In the genomic region with DNA sequence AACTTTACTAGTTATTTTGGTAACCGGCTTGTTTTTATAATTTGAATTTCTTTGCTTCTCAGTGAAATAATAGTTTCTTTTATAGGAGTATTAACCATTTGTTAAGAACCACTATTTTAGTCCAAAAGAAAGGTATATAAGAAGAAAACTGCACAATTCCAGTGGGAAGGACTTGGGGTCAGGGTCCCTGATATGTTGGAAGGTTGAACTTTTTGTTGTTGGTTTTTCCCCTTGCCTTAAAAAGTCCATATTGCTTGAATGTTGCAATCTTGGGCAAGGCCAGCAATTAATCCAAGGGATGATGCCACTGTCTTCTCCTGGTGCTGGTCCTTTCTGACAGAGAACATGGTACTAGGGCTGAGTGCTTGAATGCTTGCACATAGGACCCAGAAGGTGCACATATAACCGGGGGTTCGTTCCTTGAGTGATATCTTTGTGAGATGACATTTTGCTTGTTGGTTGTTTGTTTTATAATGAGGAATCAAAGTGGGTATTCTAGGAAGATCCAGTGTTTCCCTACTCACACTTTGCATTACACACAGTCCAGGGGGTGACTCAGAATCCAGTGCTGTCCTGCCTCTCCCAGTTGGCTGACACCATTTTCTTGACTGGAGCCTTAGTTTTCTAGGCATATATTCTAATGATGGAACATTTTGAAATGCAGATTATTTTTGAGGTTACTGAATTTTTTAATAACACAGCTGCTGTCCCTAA, we compare ENCODE assay signal across 19 cellular contexts. TPM values are rescaled to one million over a fixed set of nuclear protein-coding genes. Genes with fewer than 3 reads are reported as not detected.
DNase-seq lines count a peak whose midpoint lies in the region; ATAC-seq and TF ChIP-seq lines count a peak whose summit lies in the region.
"Had no signal": no experiment of that assay in that cellular context is flagged by ENCODE, and none has a peak within 500 bp of the region (broad histone marks: within the 10 kb centered on the region; RNA-seq: fewer than 3 reads in every experiment).

No MANE protein-coding gene starts in this region.

- intact Hi-C loops in left ventricle myocardium superior (cut with micrococcal nuclease): no loop called here
- intact Hi-C loops in left ventricle myocardium inferior (cut with micrococcal nuclease): no loop called here
- intact Hi-C loops in A673 (cut with micrococcal nuclease; ENCODE audit: unreplicated experiment): no loop called here
- intact Hi-C loops in sigmoid colon (cut with DNase I): no loop called here
- intact Hi-C loops in activated CD4-positive, alpha-beta memory T cell treated with anti-CD3 and anti-CD28 coated beads for 36 hours (cut with micrococcal nuclease): no loop called here

- TF ChIP-seq POLR2A in sigmoid colon (IDR thresholded peaks at IDR 0.05): no peak

- CTCF ChIA-PET in A673 (lab: Charles Lee): no interaction called here
- CTCF ChIA-PET in activated CD4-positive, alpha-beta memory T cell treated with anti-CD3 and anti-CD28 coated beads for 36 hours (lab: Charles Lee): interaction anchor here (1.0 kb wide), 1 partner anchor 293 kb away, joined by 4 read pairs; no protein-coding TSS in a partner anchor

- H3K4me1 ChIP-seq in left ventricle myocardium inferior (peaks cover 32% of the 10 kb centered on the region), subcutaneous abdominal adipose tissue (ENCODE audit: control insufficient read depth in 5 of 5, insufficient read depth in 5 of 5, low read length in 5 of 5) (peaks cover 0 to 28% (median 22%) of the 10 kb centered on the region in 5 donors), A673 (ENCODE audit: insufficient read depth, low read length, poor library complexity, severe bottlenecking) (no peaks in the 10 kb centered on the region), sigmoid colon (peaks cover 0 to 2% (median 2%) of the 10 kb centered on the region in 4 donors)

- WGBS in sigmoid colon, 2 donors: 94 to 95% methylated on average over 3 of the region's 3 CpGs

- no peak overlapping the region for H3K9ac ChIP-seq in subcutaneous abdominal adipose tissue (ENCODE audit: low read length in 5 of 5)
- H3K9ac ChIP-seq: parathyroid adenoma had no signal

- H3K4me1 Mint-ChIP-seq in activated CD4-positive, alpha-beta memory T cell treated with anti-CD3 and anti-CD28 coated beads for 36 hours (ENCODE audit: low read depth): no peaks in the 10 kb centered on the region

- TF ChIP-seq EP300 in sigmoid colon (IDR thresholded peaks at IDR 0.05): no peak

- H3K9me3 ChIP-seq in left ventricle myocardium inferior (replicated peaks) (no peaks in the 10 kb centered on the region), subcutaneous abdominal adipose tissue (ENCODE audit: control insufficient read depth in 5 of 5, low read length in 5 of 5) (no peaks in the 10 kb centered on the region), A673 (ENCODE audit: low read depth, low read length, poor library complexity, severe bottlenecking) (no peaks in the 10 kb centered on the region), sigmoid colon (no peaks in the 10 kb centered on the region)

- no peak overlapping the region for H3K4me3 Mint-ChIP-seq in activated CD4-positive, alpha-beta memory T cell treated with anti-CD3 and anti-CD28 coated beads for 36 hours
- H3K4me3 Mint-ChIP-seq: natural killer cell had no signal

- H3K27ac Mint-ChIP-seq in activated CD4-positive, alpha-beta memory T cell treated with anti-CD3 and anti-CD28 coated beads for 36 hours: no peak overlapping the region
- H3K27ac Mint-ChIP-seq: natural killer cell had no signal

- BruUV-seq in A673 (replicated peaks; lab: Mats Ljungman, UMichigan): no TSS peak

- no peak overlapping the region for H3K4me3 ChIP-seq in left ventricle myocardium inferior
- no peak overlapping the region for H3K4me3 ChIP-seq in subcutaneous abdominal adipose tissue (ENCODE audit: low read depth in 1 of 5, low read length in 5 of 5)
- no peak overlapping the region for H3K4me3 ChIP-seq in A673 (ENCODE audit: low read depth, low read length, poor library complexity, severe bottlenecking)
- H3K4me3 ChIP-seq in sigmoid colon: no peak overlapping the region
- H3K4me3 ChIP-seq: K562, lung had no signal

- H3K36me3 ChIP-seq in left ventricle myocardium inferior: peaks cover 20% of the 10 kb centered on the region
- H3K36me3 ChIP-seq in subcutaneous abdominal adipose tissue (ENCODE audit: control insufficient read depth in 5 of 5, insufficient read depth in 5 of 5, low read length in 5 of 5): peaks cover 11 to 16% (median 13%) of the 10 kb centered on the region in 5 donors
- H3K36me3 ChIP-seq in A673 (ENCODE audit: insufficient read depth, low read length, poor library complexity, severe bottlenecking): peaks cover 4% of the 10 kb centered on the region
- H3K36me3 ChIP-seq in sigmoid colon: peaks cover 9 to 15% (median 11%) of the 10 kb centered on the region in 4 donors

- H3K27ac ChIP-seq in left ventricle myocardium inferior (replicated peaks): no peak overlapping the region
- peak overlapping the region; percentile 17 for H3K27ac ChIP-seq in angular gyrus (ENCODE audit: low read depth, low read length)
- H3K27ac ChIP-seq in subcutaneous abdominal adipose tissue (ENCODE audit: low read depth, low read length): peak overlapping the region; percentile 15
- no peak overlapping the region for H3K27ac ChIP-seq in A673 (ENCODE audit: low read depth, low read length, poor library complexity, severe bottlenecking)
- no peak overlapping the region for H3K27ac ChIP-seq in sigmoid colon
- H3K27ac ChIP-seq: parathyroid adenoma had no signal

- H3K27me3 ChIP-seq in left ventricle myocardium inferior (ENCODE audit: low read depth) (no peaks in the 10 kb centered on the region), subcutaneous abdominal adipose tissue (ENCODE audit: control insufficient read depth in 5 of 5, insufficient read depth in 4 of 5, low read length in 5 of 5) (no peaks in the 10 kb centered on the region), A673 (replicated peaks; ENCODE audit: insufficient read depth, low read depth, low read length, poor library complexity) (no peaks in the 10 kb centered on the region), sigmoid colon (no peaks in the 10 kb centered on the region)

- DNase-seq in left ventricle myocardium superior: no peak
- no peak for DNase-seq in left ventricle myocardium inferior
- peak; percentile 38 for DNase-seq in iris pigment epithelial cell (ENCODE audit: low read depth)
- DNase-seq in A673 (ENCODE audit: low spot score): no peak
- no peak for DNase-seq in sigmoid colon
- DNase-seq in activated CD4-positive, alpha-beta memory T cell treated with anti-CD3 and anti-CD28 coated beads for 36 hours: no peak
- DNase-seq: activated CD4-positive, CD25-positive, alpha-beta regulatory T cell; amniotic stem cell; Calu3; HCEC 1CT; natural killer cell; NCI-H1105; NCI-H526 treated with DMSO at 0.1 percent for 48 hours; stimulated activated CD4-positive, alpha-beta T cell treated with anti-CD3 and anti-CD28 coated beads, Interleukin-2, amount 100 ng/mL, for 48 hours had no signal

- ATAC-seq in left ventricle myocardium superior: peak; percentile 32
- ATAC-seq: K562, natural killer cell had no signal

- H3K27me3 Mint-ChIP-seq in activated CD4-positive, alpha-beta memory T cell treated with anti-CD3 and anti-CD28 coated beads for 36 hours: no peaks in the 10 kb centered on the region

- H3K9me3 Mint-ChIP-seq in activated CD4-positive, alpha-beta memory T cell treated with anti-CD3 and anti-CD28 coated beads for 36 hours: no peaks in the 10 kb centered on the region
- H3K9me3 Mint-ChIP-seq: natural killer cell had no signal

- H3K36me3 Mint-ChIP-seq in activated CD4-positive, alpha-beta memory T cell treated with anti-CD3 and anti-CD28 coated beads for 36 hours: peaks cover 12% of the 10 kb centered on the region
- H3K36me3 Mint-ChIP-seq: natural killer cell had no signal

- POLR2A ChIA-PET in A673 (lab: Charles Lee; ENCODE audit: low non-redundant PET): no interaction called here
- POLR2A ChIA-PET in activated CD4-positive, alpha-beta memory T cell treated with anti-CD3 and anti-CD28 coated beads for 36 hours (lab: Charles Lee): no interaction called here

- TF ChIP-seq CTCF in left ventricle myocardium inferior (IDR thresholded peaks at IDR 0.05; ENCODE audit: borderline replicate concordance): no peak
- TF ChIP-seq CTCF in A673 (conservative IDR thresholded peaks at IDR 0.05; ENCODE audit: low read depth, low read length): no peak
- no peak for TF ChIP-seq CTCF in sigmoid colon (IDR thresholded peaks at IDR 0.05)

RNA-seq across cellular contexts. Expression of gene SIAH1, which starts 54.9 kb away (rescaled TPM):
- total RNA-seq in left ventricle myocardium superior: 14.1 TPM
- 11.5 TPM for total RNA-seq in left ventricle myocardium inferior
- total RNA-seq in A673 (2021): 29.9 and 30.0 TPM in 2 replicates
- 10 to 100 TPM; 23.5 to 37.4 (median 29.9) TPM for total RNA-seq in sigmoid colon
- 10 to 100 TPM; 18.1 to 34.2 (median 21.5) TPM for polyA plus RNA-seq in sigmoid colon
- 10 to 100 TPM; 13.0 to 13.8 TPM for total RNA-seq in activated CD4-positive, alpha-beta memory T cell treated with anti-CD3 and anti-CD28 coated beads for 36 hours

Comparison
In these comparisons a context has a peak if more than half of its experiments do, and no peak if none do; other contexts are left out.
1. H3K27ac ChIP-seq: peak in angular gyrus (single experiment) and subcutaneous abdominal adipose tissue (single experiment); none in left ventricle myocardium inferior (single experiment), A673 (single experiment) and sigmoid colon (0 of 4).